Comparison of ENCODE assay signal across 8 cellular contexts in the genomic region with DNA sequence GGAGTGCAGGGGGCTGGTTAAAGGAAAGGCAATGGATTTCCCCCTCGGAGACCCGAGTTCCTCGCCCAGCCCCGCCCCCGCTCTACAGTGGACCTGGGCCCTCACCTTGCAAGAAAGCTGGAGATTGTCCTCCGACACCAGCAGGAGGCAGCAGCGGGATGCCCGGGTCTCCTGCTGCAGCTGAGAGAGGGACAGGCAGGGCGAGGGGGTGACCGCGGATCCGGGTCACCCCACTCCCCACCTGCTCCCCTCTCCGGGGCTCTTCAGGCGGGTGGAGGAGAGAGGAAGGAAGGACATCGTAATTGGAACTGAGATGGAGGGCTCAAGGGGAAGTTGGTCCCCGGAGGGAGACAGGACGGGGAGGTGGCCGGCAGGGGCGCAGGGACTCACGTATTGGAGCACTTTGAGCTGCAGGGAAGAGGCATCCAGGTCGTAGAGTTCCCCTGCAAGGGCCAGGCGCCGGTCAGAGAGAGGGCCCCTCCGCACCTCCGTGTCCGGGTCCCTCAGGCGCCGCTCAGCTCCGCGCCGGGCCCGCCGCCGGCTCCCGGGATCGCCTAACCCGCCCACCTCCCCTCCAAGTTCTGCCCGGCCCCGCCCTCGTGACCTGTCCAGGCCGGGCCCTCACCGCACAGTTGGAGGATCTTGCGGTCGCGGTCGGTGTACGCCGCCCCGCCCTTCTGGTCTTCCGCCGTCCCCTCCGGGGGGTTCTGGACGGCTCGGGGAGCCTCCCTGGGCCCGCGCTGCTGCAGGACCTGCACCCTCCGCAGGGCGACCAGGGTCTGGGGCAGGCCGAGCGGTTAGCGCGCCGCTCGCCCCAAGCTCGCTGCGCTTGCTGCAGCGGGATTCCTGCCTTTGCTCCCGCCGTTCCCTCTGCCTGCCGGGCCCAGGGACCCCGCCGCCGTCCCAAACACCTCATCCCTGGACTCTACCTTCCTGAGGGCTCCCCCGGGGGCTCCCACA.
A peak's percentile ranks its signal among the peaks of the same experiment; 100 is the strongest.
DNase-seq lines count a peak whose midpoint lies in the region; ATAC-seq and TF ChIP-seq lines count a peak whose summit lies in the region.

No MANE protein-coding gene starts in this region.

- POLR2A ChIA-PET in OCI-LY7 (lab: Charles Lee): no interaction called here
- POLR2A ChIA-PET in activated naive CD8-positive, alpha-beta T cell treated with anti-CD3 and anti-CD28 coated beads, Interleukin-2, amount 10 ng/mL, durations not matched to agents 7 days and 5 days (lab: Charles Lee): interaction anchor here (1.3 kb wide), 1 partner anchor 52 kb away, joined by 5 read pairs; no protein-coding TSS in a partner anchor

- H3K4me3 Mint-ChIP-seq in activated naive CD8-positive, alpha-beta T cell treated with anti-CD3 and anti-CD28 coated beads, Interleukin-2, amount 10 ng/mL, durations not matched to agents 7 days and 5 days: peak overlapping the region; percentile 68

- intact Hi-C loops in OCI-LY7 (cut with micrococcal nuclease; ENCODE audit: unreplicated experiment): loop anchor here (10.0 kb wide), 1 partner anchor 225 kb away; a partner anchor contains a TSS

- no peaks in the 10 kb centered on the region for H3K9me3 Mint-ChIP-seq in activated naive CD8-positive, alpha-beta T cell treated with anti-CD3 and anti-CD28 coated beads, Interleukin-2, amount 10 ng/mL, durations not matched to agents 7 days and 5 days

- no peak for ATAC-seq in activated naive CD8-positive, alpha-beta T cell treated with anti-CD3 and anti-CD28 coated beads, Interleukin-2, amount 10 ng/mL, durations not matched to agents 7 days and 5 days (ENCODE audit: low read depth)
- ATAC-seq in GM18517 (IDR thresholded peaks at IDR 0.05; ENCODE audit: unreplicated experiment) (no peak), HG03175 (IDR thresholded peaks at IDR 0.05; ENCODE audit: unreplicated experiment) (no peak)

- H3K27ac Mint-ChIP-seq in activated naive CD8-positive, alpha-beta T cell treated with anti-CD3 and anti-CD28 coated beads, Interleukin-2, amount 10 ng/mL, durations not matched to agents 7 days and 5 days: no peak overlapping the region

- H3K27ac ChIP-seq in OCI-LY7 (ENCODE audit: low read depth, low read length, poor library complexity, severe bottlenecking): no peak overlapping the region

- H3K9me2 ChIP-seq in OCI-LY7 (ENCODE audit: insufficient read depth, low read length): no peaks in the 10 kb centered on the region

- H3K36me3 Mint-ChIP-seq in activated naive CD8-positive, alpha-beta T cell treated with anti-CD3 and anti-CD28 coated beads, Interleukin-2, amount 10 ng/mL, durations not matched to agents 7 days and 5 days: no peaks in the 10 kb centered on the region

- H3K79me2 ChIP-seq in OCI-LY7 (ENCODE audit: insufficient read depth, low read depth, low read length): no peaks in the 10 kb centered on the region

- no peak overlapping the region for H3K4me2 ChIP-seq in OCI-LY7 (ENCODE audit: low read length)

- no peaks in the 10 kb centered on the region for H3K9me3 ChIP-seq in OCI-LY7 (ENCODE audit: low read length)

- peaks cover 41% of the 10 kb centered on the region for H3K27me3 Mint-ChIP-seq in activated naive CD8-positive, alpha-beta T cell treated with anti-CD3 and anti-CD28 coated beads, Interleukin-2, amount 10 ng/mL, durations not matched to agents 7 days and 5 days

- no peak overlapping the region for H2AFZ ChIP-seq in OCI-LY7 (ENCODE audit: low read length)

- no peaks in the 10 kb centered on the region for H4K20me1 ChIP-seq in OCI-LY7 (ENCODE audit: insufficient read depth, low read length)

- BruUV-seq in OCI-LY7 (replicated peaks; lab: Mats Ljungman, UMichigan): no TSS peak

- CTCF ChIA-PET in OCI-LY7 (lab: Charles Lee; ENCODE audit: unreplicated experiment): no interaction called here

- peaks cover 28% of the 10 kb centered on the region for H3K4me1 ChIP-seq in OCI-LY7 (ENCODE audit: insufficient read depth, low read length, poor library complexity, severe bottlenecking)

- DNase-seq in GM12864 (ENCODE audit: low read depth) (no peak), OCI-LY7 (ENCODE audit: low spot score) (peak; percentile 37), iPS-NIHi11 (ENCODE audit: low spot score) (peak; percentile 85), NCI-H1048 (lab: John Stamatoyannopoulos, UW) (no peak)
- DNase-seq in activated naive CD8-positive, alpha-beta T cell treated with anti-CD3 and anti-CD28 coated beads, Interleukin-2, amount 10 ng/mL, durations not matched to agents 7 days and 5 days: peak; percentile 71
- peak; percentile 56 for DNase-seq in stimulated activated CD4-positive, alpha-beta T cell treated with anti-CD3 and anti-CD28 coated beads, Interleukin-4, amount 100 ng/mL, for 1 hour

- peaks cover 33% of the 10 kb centered on the region for H3K4me1 Mint-ChIP-seq in activated naive CD8-positive, alpha-beta T cell treated with anti-CD3 and anti-CD28 coated beads, Interleukin-2, amount 10 ng/mL, durations not matched to agents 7 days and 5 days

- H3K4me3 ChIP-seq in GM12864 (ENCODE audit: low read depth, low read length) (no peak overlapping the region), OCI-LY7 (ENCODE audit: low read depth, low read length, poor library complexity, severe bottlenecking) (no peak overlapping the region)

- H3K36me3 ChIP-seq in OCI-LY7 (ENCODE audit: insufficient read depth, low read length): no peaks in the 10 kb centered on the region

- TF ChIP-seq CTCF in GM12864 (IDR thresholded peaks at IDR 0.05; ENCODE audit: low read depth, low read length, missing control alignments) (peak; percentile 52), OCI-LY7 (conservative IDR thresholded peaks at IDR 0.05; ENCODE audit: low read length) (peak; percentile 69)

Comparison
In these comparisons a context has a peak if more than half of its experiments do, and no peak if none do; other contexts are left out.
1. DNase-seq: peak in OCI-LY7 (single experiment), activated naive CD8-positive, alpha-beta T cell treated with anti-CD3 and anti-CD28 coated beads, Interleukin-2, amount 10 ng/mL, durations not matched to agents 7 days and 5 days (single experiment), iPS-NIHi11 (single experiment) and stimulated activated CD4-positive, alpha-beta T cell treated with anti-CD3 and anti-CD28 coated beads, Interleukin-4, amount 100 ng/mL, for 1 hour (single experiment); none in GM12864 (single experiment) and NCI-H1048 (single experiment).